ENCODE assay signal across 1 cellular context in the genomic region with DNA sequence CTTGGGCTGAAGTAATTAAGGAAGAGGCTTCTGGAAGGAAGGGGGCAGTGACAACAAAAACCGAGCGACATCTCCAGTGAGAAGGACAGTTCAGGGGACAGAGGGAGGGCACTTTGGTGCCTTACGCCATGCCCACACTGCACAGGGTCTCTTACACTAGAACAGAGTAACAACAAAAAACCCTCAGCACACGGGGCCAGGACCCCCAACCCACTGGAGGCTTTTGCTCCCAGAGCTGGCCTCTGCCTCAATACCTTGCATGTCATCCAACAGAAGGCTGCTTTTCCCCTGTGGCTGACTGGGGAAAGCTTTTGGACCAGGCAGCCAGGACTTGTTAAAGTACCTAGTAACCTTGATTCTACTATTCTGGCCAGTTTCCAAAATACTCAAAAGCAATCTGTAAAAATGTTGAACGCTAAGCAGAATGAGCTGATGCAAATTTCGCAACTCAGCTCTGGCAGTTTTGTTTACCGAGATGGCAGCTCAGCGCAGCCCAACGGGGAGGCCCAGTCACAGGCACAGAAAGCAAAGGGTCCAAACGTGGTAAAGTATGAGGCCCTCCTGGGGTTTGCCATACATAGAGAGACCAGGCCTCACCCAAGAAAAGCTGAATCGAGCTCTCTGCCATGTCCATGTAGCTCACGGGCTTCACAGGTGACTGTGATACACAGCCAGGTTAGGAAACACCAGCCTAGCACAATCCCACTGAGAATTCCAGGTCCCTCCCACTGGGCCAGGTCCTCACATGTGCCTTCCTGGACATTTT.
TF ChIP-seq lines count a peak whose summit lies in the region.

No MANE protein-coding gene starts in this region.

TF ChIP-seq in HepG2, 621 proteins besides CTCF, POLR2A, EP300 and RAD21 (continued from another document and continues in another):
- TF ChIP-seq, protein P1, sequence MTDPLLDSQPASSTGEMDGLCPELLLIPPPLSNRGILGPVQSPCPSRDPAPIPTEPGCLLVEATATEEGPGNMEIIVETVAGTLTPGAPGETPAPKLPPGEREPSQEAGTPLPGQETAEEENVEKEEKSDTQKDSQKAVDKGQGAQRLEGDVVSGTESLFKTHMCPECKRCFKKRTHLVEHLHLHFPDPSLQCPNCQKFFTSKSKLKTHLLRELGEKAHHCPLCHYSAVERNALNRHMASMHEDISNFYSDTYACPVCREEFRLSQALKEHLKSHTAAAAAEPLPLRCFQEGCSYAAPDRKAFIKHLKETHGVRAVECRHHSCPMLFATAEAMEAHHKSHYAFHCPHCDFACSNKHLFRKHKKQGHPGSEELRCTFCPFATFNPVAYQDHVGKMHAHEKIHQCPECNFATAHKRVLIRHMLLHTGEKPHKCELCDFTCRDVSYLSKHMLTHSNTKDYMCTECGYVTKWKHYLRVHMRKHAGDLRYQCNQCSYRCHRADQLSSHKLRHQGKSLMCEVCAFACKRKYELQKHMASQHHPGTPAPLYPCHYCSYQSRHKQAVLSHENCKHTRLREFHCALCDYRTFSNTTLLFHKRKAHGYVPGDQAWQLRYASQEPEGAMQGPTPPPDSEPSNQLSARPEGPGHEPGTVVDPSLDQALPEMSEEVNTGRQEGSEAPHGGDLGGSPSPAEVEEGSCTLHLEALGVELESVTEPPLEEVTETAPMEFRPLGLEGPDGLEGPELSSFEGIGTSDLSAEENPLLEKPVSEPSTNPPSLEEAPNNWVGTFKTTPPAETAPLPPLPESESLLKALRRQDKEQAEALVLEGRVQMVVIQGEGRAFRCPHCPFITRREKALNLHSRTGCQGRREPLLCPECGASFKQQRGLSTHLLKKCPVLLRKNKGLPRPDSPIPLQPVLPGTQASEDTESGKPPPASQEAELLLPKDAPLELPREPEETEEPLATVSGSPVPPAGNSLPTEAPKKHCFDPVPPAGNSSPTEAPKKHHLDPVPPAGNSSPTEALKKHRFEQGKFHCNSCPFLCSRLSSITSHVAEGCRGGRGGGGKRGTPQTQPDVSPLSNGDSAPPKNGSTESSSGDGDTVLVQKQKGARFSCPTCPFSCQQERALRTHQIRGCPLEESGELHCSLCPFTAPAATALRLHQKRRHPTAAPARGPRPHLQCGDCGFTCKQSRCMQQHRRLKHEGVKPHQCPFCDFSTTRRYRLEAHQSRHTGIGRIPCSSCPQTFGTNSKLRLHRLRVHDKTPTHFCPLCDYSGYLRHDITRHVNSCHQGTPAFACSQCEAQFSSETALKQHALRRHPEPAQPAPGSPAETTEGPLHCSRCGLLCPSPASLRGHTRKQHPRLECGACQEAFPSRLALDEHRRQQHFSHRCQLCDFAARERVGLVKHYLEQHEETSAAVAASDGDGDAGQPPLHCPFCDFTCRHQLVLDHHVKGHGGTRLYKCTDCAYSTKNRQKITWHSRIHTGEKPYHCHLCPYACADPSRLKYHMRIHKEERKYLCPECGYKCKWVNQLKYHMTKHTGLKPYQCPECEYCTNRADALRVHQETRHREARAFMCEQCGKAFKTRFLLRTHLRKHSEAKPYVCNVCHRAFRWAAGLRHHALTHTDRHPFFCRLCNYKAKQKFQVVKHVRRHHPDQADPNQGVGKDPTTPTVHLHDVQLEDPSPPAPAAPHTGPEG (CRISPR knock-in tag; IDR thresholded peaks at IDR 0.05), result no peak
- TF ChIP-seq ZC3H4 (CRISPR knock-in tag; IDR thresholded peaks at IDR 0.05; ENCODE audit: borderline replicate concordance) (0 out of 2 replicates have a peak, but pooled peaks have one; percentile 10), LCORL (IDR thresholded peaks at IDR 0.05) (no peak), LCORL (CRISPR knock-in tag; IDR thresholded peaks at IDR 0.05) (peak; percentile 79), HNF4A (CRISPR knock-in tag; IDR thresholded peaks at IDR 0.05) (peak; percentile 37; the same call in 1 of the 2 replicates), KAT2B (IDR thresholded peaks at IDR 0.05; ENCODE audit: borderline replicate concordance, low read depth, low read length) (no peak), HNF4G (IDR thresholded peaks at IDR 0.05; ENCODE audit: borderline replicate concordance, low read depth, low read length) (no peak), HNF4G (CRISPR knock-in tag; IDR thresholded peaks at IDR 0.05; ENCODE audit: borderline replicate concordance, low read depth) (no peak; the same call in 1 of the 2 replicates), ZC3H13 (CRISPR knock-in tag; IDR thresholded peaks at IDR 0.05) (no peak), EZH2 (conservative IDR thresholded peaks at IDR 0.05; ENCODE audit: low read depth, low read length) (no peak), ELF4 (CRISPR knock-in tag; IDR thresholded peaks at IDR 0.05; ENCODE audit: borderline replicate concordance) (no peak), ZSCAN9 (CRISPR knock-in tag; IDR thresholded peaks at IDR 0.05; ENCODE audit: borderline replicate concordance) (peak; percentile 52; the same call in 1 of the 2 replicates), ZNF567 (CRISPR knock-in tag; IDR thresholded peaks at IDR 0.05; ENCODE audit: borderline replicate concordance) (no peak), FOXP1 (IDR thresholded peaks at IDR 0.05) (no peak), FOXP1 (CRISPR knock-in tag; IDR thresholded peaks at IDR 0.05) (peak; percentile 76), ZZZ3 (CRISPR knock-in tag; IDR thresholded peaks at IDR 0.05; ENCODE audit: borderline replicate concordance) (no peak), ZNF776 (CRISPR knock-in tag; IDR thresholded peaks at IDR 0.05) (no peak), ERF (CRISPR knock-in tag; IDR thresholded peaks at IDR 0.05) (peak; percentile 35; the same call in 1 of the 2 replicates), SRF (IDR thresholded peaks at IDR 0.05; ENCODE audit: low read depth, low read length) (no peak), BHLHE40 (IDR thresholded peaks at IDR 0.05; ENCODE audit: low read length) (no peak), TOPORS (CRISPR knock-in tag; IDR thresholded peaks at IDR 0.05) (no peak), TEAD2 (CRISPR knock-in tag; IDR thresholded peaks at IDR 0.05) (no peak), ZNF12 (CRISPR knock-in tag; IDR thresholded peaks at IDR 0.05) (no peak; the same call in 1 of the 2 replicates), ZNF747 (CRISPR knock-in tag; IDR thresholded peaks at IDR 0.05; ENCODE audit: borderline replicate concordance) (no peak), CHD2 (IDR thresholded peaks at IDR 0.05; ENCODE audit: low read depth, low read length) (no peak), ZNF331 (CRISPR knock-in tag; IDR thresholded peaks at IDR 0.05) (peak; percentile 85), ZNF326 (CRISPR knock-in tag; IDR thresholded peaks at IDR 0.05; ENCODE audit: borderline replicate concordance) (no peak), ZNF484 (CRISPR knock-in tag; IDR thresholded peaks at IDR 0.05; ENCODE audit: borderline replicate concordance, low read depth) (no peak), MEIS1 (CRISPR knock-in tag; IDR thresholded peaks at IDR 0.05; ENCODE audit: borderline replicate concordance) (no peak), REPIN1 (CRISPR knock-in tag; IDR thresholded peaks at IDR 0.05; ENCODE audit: borderline replicate concordance, low read depth) (peak; percentile 22; the same call in 1 of the 2 replicates), ZNF780A (CRISPR knock-in tag; IDR thresholded peaks at IDR 0.05) (no peak), ZNF256 (CRISPR knock-in tag; conservative IDR thresholded peaks at IDR 0.05) (no peak), NFATC3 (CRISPR knock-in tag; IDR thresholded peaks at IDR 0.05) (no peak)
- TF ChIP-seq, protein P2, sequence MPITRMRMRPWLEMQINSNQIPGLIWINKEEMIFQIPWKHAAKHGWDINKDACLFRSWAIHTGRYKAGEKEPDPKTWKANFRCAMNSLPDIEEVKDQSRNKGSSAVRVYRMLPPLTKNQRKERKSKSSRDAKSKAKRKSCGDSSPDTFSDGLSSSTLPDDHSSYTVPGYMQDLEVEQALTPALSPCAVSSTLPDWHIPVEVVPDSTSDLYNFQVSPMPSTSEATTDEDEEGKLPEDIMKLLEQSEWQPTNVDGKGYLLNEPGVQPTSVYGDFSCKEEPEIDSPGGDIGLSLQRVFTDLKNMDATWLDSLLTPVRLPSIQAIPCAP (CRISPR knock-in tag; IDR thresholded peaks at IDR 0.05; ENCODE audit: low read depth), result no peak
- TF ChIP-seq, protein P3, sequence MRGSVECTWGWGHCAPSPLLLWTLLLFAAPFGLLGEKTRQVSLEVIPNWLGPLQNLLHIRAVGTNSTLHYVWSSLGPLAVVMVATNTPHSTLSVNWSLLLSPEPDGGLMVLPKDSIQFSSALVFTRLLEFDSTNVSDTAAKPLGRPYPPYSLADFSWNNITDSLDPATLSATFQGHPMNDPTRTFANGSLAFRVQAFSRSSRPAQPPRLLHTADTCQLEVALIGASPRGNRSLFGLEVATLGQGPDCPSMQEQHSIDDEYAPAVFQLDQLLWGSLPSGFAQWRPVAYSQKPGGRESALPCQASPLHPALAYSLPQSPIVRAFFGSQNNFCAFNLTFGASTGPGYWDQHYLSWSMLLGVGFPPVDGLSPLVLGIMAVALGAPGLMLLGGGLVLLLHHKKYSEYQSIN (CRISPR knock-in tag; IDR thresholded peaks at IDR 0.05; ENCODE audit: borderline replicate concordance), result no peak
- TF ChIP-seq, protein P4, sequence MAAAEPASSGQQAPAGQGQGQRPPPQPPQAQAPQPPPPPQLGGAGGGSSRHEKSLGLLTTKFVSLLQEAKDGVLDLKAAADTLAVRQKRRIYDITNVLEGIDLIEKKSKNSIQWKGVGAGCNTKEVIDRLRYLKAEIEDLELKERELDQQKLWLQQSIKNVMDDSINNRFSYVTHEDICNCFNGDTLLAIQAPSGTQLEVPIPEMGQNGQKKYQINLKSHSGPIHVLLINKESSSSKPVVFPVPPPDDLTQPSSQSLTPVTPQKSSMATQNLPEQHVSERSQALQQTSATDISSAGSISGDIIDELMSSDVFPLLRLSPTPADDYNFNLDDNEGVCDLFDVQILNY (CRISPR knock-in tag; conservative IDR thresholded peaks at IDR 0.05), result no peak
- TF ChIP-seq, protein P5, sequence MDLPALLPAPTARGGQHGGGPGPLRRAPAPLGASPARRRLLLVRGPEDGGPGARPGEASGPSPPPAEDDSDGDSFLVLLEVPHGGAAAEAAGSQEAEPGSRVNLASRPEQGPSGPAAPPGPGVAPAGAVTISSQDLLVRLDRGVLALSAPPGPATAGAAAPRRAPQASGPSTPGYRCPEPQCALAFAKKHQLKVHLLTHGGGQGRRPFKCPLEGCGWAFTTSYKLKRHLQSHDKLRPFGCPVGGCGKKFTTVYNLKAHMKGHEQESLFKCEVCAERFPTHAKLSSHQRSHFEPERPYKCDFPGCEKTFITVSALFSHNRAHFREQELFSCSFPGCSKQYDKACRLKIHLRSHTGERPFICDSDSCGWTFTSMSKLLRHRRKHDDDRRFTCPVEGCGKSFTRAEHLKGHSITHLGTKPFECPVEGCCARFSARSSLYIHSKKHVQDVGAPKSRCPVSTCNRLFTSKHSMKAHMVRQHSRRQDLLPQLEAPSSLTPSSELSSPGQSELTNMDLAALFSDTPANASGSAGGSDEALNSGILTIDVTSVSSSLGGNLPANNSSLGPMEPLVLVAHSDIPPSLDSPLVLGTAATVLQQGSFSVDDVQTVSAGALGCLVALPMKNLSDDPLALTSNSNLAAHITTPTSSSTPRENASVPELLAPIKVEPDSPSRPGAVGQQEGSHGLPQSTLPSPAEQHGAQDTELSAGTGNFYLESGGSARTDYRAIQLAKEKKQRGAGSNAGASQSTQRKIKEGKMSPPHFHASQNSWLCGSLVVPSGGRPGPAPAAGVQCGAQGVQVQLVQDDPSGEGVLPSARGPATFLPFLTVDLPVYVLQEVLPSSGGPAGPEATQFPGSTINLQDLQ (CRISPR knock-in tag; IDR thresholded peaks at IDR 0.05), result no peak
- TF ChIP-seq, protein P6, sequence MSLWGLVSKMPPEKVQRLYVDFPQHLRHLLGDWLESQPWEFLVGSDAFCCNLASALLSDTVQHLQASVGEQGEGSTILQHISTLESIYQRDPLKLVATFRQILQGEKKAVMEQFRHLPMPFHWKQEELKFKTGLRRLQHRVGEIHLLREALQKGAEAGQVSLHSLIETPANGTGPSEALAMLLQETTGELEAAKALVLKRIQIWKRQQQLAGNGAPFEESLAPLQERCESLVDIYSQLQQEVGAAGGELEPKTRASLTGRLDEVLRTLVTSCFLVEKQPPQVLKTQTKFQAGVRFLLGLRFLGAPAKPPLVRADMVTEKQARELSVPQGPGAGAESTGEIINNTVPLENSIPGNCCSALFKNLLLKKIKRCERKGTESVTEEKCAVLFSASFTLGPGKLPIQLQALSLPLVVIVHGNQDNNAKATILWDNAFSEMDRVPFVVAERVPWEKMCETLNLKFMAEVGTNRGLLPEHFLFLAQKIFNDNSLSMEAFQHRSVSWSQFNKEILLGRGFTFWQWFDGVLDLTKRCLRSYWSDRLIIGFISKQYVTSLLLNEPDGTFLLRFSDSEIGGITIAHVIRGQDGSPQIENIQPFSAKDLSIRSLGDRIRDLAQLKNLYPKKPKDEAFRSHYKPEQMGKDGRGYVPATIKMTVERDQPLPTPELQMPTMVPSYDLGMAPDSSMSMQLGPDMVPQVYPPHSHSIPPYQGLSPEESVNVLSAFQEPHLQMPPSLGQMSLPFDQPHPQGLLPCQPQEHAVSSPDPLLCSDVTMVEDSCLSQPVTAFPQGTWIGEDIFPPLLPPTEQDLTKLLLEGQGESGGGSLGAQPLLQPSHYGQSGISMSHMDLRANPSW (CRISPR knock-in tag; IDR thresholded peaks at IDR 0.05; ENCODE audit: borderline replicate concordance), result no peak
- TF ChIP-seq, protein P7, sequence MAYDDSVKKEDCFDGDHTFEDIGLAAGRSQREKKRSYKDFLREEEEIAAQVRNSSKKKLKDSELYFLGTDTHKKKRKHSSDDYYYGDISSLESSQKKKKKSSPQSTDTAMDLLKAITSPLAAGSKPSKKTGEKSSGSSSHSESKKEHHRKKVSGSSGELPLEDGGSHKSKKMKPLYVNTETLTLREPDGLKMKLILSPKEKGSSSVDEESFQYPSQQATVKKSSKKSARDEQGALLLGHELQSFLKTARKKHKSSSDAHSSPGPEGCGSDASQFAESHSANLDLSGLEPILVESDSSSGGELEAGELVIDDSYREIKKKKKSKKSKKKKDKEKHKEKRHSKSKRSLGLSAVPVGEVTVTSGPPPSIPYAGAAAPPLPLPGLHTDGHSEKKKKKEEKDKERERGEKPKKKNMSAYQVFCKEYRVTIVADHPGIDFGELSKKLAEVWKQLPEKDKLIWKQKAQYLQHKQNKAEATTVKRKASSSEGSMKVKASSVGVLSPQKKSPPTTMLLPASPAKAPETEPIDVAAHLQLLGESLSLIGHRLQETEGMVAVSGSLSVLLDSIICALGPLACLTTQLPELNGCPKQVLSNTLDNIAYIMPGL (CRISPR knock-in tag; IDR thresholded peaks at IDR 0.05; ENCODE audit: borderline replicate concordance in 1 of 2, low read depth in 1 of 2), result 0 out of 4 replicates have a peak, but pooled peaks of 1 of the 2 experiments have one; percentile 32
- TF ChIP-seq, protein P8, sequence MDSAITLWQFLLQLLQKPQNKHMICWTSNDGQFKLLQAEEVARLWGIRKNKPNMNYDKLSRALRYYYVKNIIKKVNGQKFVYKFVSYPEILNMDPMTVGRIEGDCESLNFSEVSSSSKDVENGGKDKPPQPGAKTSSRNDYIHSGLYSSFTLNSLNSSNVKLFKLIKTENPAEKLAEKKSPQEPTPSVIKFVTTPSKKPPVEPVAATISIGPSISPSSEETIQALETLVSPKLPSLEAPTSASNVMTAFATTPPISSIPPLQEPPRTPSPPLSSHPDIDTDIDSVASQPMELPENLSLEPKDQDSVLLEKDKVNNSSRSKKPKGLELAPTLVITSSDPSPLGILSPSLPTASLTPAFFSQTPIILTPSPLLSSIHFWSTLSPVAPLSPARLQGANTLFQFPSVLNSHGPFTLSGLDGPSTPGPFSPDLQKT (CRISPR knock-in tag; IDR thresholded peaks at IDR 0.05; ENCODE audit: borderline replicate concordance), result no peak
